1 cellular context compared by ENCODE assay signal in the genomic region with DNA sequence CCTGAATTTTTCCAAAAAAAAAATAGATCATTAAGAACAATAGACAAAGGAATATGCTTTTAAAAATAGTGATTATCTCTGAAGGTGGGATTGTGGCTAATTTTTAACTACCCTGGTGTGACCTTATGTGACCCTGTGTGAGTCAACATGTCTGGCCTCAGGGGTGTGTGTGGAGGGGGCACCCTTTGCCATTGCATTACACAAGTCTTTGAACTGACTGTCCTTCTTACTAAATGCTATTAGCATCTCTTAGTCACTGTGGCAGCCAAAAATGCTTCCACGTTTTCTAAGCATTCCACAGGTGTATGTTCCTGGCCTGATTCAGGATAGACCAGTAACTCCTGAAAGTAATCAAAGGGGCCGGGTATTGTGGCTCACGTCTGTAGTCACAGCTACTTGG.
TF ChIP-seq lines count a peak whose summit lies in the region.

No MANE protein-coding gene starts in this region.

TF ChIP-seq in HepG2, 621 proteins besides CTCF, POLR2A, EP300 and RAD21 (continued from another document and continues in another):
- TF ChIP-seq, protein P1, sequence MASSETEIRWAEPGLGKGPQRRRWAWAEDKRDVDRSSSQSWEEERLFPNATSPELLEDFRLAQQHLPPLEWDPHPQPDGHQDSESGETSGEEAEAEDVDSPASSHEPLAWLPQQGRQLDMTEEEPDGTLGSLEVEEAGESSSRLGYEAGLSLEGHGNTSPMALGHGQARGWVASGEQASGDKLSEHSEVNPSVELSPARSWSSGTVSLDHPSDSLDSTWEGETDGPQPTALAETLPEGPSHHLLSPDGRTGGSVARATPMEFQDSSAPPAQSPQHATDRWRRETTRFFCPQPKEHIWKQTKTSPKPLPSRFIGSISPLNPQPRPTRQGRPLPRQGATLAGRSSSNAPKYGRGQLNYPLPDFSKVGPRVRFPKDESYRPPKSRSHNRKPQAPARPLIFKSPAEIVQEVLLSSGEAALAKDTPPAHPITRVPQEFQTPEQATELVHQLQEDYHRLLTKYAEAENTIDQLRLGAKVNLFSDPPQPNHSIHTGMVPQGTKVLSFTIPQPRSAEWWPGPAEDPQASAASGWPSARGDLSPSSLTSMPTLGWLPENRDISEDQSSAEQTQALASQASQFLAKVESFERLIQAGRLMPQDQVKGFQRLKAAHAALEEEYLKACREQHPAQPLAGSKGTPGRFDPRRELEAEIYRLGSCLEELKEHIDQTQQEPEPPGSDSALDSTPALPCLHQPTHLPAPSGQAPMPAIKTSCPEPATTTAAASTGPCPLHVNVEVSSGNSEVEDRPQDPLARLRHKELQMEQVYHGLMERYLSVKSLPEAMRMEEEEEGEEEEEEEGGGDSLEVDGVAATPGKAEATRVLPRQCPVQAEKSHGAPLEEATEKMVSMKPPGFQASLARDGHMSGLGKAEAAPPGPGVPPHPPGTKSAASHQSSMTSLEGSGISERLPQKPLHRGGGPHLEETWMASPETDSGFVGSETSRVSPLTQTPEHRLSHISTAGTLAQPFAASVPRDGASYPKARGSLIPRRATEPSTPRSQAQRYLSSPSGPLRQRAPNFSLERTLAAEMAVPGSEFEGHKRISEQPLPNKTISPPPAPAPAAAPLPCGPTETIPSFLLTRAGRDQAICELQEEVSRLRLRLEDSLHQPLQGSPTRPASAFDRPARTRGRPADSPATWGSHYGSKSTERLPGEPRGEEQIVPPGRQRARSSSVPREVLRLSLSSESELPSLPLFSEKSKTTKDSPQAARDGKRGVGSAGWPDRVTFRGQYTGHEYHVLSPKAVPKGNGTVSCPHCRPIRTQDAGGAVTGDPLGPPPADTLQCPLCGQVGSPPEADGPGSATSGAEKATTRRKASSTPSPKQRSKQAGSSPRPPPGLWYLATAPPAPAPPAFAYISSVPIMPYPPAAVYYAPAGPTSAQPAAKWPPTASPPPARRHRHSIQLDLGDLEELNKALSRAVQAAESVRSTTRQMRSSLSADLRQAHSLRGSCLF (CRISPR knock-in tag; IDR thresholded peaks at IDR 0.05; ENCODE audit: borderline replicate concordance): no peak
- TF ChIP-seq REPIN1 (CRISPR knock-in tag; IDR thresholded peaks at IDR 0.05; ENCODE audit: borderline replicate concordance, low read depth): no peak
- TF ChIP-seq, protein P2, sequence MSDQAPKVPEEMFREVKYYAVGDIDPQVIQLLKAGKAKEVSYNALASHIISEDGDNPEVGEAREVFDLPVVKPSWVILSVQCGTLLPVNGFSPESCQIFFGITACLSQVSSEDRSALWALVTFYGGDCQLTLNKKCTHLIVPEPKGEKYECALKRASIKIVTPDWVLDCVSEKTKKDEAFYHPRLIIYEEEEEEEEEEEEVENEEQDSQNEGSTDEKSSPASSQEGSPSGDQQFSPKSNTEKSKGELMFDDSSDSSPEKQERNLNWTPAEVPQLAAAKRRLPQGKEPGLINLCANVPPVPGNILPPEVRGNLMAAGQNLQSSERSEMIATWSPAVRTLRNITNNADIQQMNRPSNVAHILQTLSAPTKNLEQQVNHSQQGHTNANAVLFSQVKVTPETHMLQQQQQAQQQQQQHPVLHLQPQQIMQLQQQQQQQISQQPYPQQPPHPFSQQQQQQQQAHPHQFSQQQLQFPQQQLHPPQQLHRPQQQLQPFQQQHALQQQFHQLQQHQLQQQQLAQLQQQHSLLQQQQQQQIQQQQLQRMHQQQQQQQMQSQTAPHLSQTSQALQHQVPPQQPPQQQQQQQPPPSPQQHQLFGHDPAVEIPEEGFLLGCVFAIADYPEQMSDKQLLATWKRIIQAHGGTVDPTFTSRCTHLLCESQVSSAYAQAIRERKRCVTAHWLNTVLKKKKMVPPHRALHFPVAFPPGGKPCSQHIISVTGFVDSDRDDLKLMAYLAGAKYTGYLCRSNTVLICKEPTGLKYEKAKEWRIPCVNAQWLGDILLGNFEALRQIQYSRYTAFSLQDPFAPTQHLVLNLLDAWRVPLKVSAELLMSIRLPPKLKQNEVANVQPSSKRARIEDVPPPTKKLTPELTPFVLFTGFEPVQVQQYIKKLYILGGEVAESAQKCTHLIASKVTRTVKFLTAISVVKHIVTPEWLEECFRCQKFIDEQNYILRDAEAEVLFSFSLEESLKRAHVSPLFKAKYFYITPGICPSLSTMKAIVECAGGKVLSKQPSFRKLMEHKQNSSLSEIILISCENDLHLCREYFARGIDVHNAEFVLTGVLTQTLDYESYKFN (CRISPR knock-in tag; conservative IDR thresholded peaks at IDR 0.05): peak; percentile 68
- TF ChIP-seq, protein P3, sequence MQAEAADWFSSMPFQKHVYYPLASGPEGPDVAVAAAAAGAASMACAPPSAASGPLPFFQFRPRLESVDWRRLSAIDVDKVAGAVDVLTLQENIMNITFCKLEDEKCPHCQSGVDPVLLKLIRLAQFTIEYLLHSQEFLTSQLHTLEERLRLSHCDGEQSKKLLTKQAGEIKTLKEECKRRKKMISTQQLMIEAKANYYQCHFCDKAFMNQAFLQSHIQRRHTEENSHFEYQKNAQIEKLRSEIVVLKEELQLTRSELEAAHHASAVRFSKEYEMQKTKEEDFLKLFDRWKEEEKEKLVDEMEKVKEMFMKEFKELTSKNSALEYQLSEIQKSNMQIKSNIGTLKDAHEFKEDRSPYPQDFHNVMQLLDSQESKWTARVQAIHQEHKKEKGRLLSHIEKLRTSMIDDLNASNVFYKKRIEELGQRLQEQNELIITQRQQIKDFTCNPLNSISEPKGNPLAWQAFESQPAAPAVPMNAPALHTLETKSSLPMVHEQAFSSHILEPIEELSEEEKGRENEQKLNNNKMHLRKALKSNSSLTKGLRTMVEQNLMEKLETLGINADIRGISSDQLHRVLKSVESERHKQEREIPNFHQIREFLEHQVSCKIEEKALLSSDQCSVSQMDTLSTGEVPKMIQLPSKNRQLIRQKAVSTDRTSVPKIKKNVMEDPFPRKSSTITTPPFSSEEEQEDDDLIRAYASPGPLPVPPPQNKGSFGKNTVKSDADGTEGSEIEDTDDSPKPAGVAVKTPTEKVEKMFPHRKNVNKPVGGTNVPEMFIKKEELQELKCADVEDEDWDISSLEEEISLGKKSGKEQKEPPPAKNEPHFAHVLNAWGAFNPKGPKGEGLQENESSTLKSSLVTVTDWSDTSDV (CRISPR knock-in tag; IDR thresholded peaks at IDR 0.05): no peak
- no peak for TF ChIP-seq HIVEP1 (CRISPR knock-in tag; IDR thresholded peaks at IDR 0.05)
- no peak for TF ChIP-seq PBX3 (CRISPR knock-in tag; IDR thresholded peaks at IDR 0.05; ENCODE audit: borderline replicate concordance)
- TF ChIP-seq MBD4 (IDR thresholded peaks at IDR 0.05; ENCODE audit: borderline replicate concordance, low read length): no peak
- no peak for TF ChIP-seq ZNF292 (CRISPR knock-in tag; IDR thresholded peaks at IDR 0.05; ENCODE audit: borderline replicate concordance, low read depth)
- peak; percentile 67; the same call in 1 of the 2 replicates for TF ChIP-seq TBX2 (CRISPR knock-in tag; IDR thresholded peaks at IDR 0.05; ENCODE audit: borderline replicate concordance)
- no peak for TF ChIP-seq KDM1A (CRISPR knock-in tag; IDR thresholded peaks at IDR 0.05)
- no peak for TF ChIP-seq ZNF850 (CRISPR knock-in tag; conservative IDR thresholded peaks at IDR 0.05)
- TF ChIP-seq, protein P4, sequence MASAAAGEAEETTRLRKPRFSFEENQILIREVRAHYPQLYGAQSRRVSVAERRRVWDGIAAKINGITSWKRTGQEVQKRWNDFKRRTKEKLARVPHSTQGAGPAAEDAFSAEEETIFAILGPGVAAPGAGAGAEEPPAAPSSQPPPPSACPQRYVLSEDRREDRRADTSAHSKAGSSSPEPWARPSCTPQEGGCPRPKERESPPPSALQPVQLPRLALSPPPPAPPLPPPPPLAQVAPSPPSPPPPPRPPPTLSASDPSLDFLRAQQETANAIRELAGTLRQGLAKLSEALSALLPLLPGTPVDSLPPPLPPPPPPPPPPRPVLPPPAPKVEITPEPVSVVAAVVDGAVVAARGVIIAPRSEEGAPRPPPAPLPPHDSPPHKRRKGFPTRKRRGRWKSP (CRISPR knock-in tag; IDR thresholded peaks at IDR 0.05): 0 out of 2 replicates have a peak, but pooled peaks have one; percentile 25
- TF ChIP-seq, protein P5, sequence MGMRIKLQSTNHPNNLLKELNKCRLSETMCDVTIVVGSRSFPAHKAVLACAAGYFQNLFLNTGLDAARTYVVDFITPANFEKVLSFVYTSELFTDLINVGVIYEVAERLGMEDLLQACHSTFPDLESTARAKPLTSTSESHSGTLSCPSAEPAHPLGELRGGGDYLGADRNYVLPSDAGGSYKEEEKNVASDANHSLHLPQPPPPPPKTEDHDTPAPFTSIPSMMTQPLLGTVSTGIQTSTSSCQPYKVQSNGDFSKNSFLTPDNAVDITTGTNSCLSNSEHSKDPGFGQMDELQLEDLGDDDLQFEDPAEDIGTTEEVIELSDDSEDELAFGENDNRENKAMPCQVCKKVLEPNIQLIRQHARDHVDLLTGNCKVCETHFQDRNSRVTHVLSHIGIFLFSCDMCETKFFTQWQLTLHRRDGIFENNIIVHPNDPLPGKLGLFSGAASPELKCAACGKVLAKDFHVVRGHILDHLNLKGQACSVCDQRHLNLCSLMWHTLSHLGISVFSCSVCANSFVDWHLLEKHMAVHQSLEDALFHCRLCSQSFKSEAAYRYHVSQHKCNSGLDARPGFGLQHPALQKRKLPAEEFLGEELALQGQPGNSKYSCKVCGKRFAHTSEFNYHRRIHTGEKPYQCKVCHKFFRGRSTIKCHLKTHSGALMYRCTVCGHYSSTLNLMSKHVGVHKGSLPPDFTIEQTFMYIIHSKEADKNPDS (CRISPR knock-in tag; IDR thresholded peaks at IDR 0.05): no peak
- no peak for TF ChIP-seq ZFP37 (CRISPR knock-in tag; IDR thresholded peaks at IDR 0.05; ENCODE audit: borderline replicate concordance)
- TF ChIP-seq ZNF337 (CRISPR knock-in tag; IDR thresholded peaks at IDR 0.05; ENCODE audit: borderline replicate concordance, low read depth): no peak
- TF ChIP-seq RORA (CRISPR knock-in tag; IDR thresholded peaks at IDR 0.05): no peak
- TF ChIP-seq, protein P6, sequence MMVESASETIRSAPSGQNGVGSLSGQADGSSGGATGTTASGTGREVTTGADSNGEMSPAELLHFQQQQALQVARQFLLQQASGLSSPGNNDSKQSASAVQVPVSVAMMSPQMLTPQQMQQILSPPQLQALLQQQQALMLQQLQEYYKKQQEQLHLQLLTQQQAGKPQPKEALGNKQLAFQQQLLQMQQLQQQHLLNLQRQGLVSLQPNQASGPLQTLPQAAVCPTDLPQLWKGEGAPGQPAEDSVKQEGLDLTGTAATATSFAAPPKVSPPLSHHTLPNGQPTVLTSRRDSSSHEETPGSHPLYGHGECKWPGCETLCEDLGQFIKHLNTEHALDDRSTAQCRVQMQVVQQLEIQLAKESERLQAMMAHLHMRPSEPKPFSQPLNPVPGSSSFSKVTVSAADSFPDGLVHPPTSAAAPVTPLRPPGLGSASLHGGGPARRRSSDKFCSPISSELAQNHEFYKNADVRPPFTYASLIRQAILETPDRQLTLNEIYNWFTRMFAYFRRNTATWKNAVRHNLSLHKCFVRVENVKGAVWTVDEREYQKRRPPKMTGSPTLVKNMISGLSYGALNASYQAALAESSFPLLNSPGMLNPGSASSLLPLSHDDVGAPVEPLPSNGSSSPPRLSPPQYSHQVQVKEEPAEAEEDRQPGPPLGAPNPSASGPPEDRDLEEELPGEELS (CRISPR knock-in tag; IDR thresholded peaks at IDR 0.05): peak; percentile 65
- no peak for TF ChIP-seq BRCA1 (CRISPR knock-in tag; IDR thresholded peaks at IDR 0.05)
- TF ChIP-seq JARID2 (CRISPR knock-in tag; IDR thresholded peaks at IDR 0.05; ENCODE audit: insufficient replicate concordance): no peak
- TF ChIP-seq MZF1 (CRISPR knock-in tag; IDR thresholded peaks at IDR 0.05; ENCODE audit: borderline replicate concordance): no peak
- no peak for TF ChIP-seq KMT2A (CRISPR knock-in tag; IDR thresholded peaks at IDR 0.05)
- TF ChIP-seq ELF3 (CRISPR knock-in tag; IDR thresholded peaks at IDR 0.05): peak; percentile 40; the same call in 1 of the 2 replicates
- TF ChIP-seq ZIK1 (CRISPR knock-in tag; IDR thresholded peaks at IDR 0.05; ENCODE audit: borderline replicate concordance, low read depth): no peak
- TF ChIP-seq, protein P7, sequence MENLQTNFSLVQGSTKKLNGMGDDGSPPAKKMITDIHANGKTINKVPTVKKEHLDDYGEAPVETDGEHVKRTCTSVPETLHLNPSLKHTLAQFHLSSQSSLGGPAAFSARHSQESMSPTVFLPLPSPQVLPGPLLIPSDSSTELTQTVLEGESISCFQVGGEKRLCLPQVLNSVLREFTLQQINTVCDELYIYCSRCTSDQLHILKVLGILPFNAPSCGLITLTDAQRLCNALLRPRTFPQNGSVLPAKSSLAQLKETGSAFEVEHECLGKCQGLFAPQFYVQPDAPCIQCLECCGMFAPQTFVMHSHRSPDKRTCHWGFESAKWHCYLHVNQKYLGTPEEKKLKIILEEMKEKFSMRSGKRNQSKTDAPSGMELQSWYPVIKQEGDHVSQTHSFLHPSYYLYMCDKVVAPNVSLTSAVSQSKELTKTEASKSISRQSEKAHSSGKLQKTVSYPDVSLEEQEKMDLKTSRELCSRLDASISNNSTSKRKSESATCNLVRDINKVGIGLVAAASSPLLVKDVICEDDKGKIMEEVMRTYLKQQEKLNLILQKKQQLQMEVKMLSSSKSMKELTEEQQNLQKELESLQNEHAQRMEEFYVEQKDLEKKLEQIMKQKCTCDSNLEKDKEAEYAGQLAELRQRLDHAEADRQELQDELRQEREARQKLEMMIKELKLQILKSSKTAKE (CRISPR knock-in tag; IDR thresholded peaks at IDR 0.05; ENCODE audit: borderline replicate concordance): no peak
- no peak for TF ChIP-seq ZNF619 (CRISPR knock-in tag; IDR thresholded peaks at IDR 0.05)
- TF ChIP-seq, protein P8, sequence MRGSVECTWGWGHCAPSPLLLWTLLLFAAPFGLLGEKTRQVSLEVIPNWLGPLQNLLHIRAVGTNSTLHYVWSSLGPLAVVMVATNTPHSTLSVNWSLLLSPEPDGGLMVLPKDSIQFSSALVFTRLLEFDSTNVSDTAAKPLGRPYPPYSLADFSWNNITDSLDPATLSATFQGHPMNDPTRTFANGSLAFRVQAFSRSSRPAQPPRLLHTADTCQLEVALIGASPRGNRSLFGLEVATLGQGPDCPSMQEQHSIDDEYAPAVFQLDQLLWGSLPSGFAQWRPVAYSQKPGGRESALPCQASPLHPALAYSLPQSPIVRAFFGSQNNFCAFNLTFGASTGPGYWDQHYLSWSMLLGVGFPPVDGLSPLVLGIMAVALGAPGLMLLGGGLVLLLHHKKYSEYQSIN (CRISPR knock-in tag; IDR thresholded peaks at IDR 0.05; ENCODE audit: borderline replicate concordance): no peak
- TF ChIP-seq PATZ1 (CRISPR knock-in tag; IDR thresholded peaks at IDR 0.05): peak; percentile 91
- no peak for TF ChIP-seq MAF1 (CRISPR knock-in tag; IDR thresholded peaks at IDR 0.05; ENCODE audit: borderline replicate concordance)
